In genomic region chr6:127328043-127328442, GRCh38 we compare ENCODE assay signal across 14 cellular contexts. TPM values are rescaled to one million over a fixed set of nuclear protein-coding genes. Genes with fewer than 3 reads are reported as not detected.
DNase-seq lines count a peak whose midpoint lies in the region; ATAC-seq and TF ChIP-seq lines count a peak whose summit lies in the region.
"Had no signal": no experiment of that assay in that cellular context is flagged by ENCODE, and none has a peak within 500 bp of the region (broad histone marks: within the 10 kb centered on the region; RNA-seq: fewer than 3 reads in every experiment).

No MANE protein-coding gene starts in this region.

- H3K9me3 ChIP-seq in mammary epithelial cell (replicated peaks; ENCODE audit: insufficient read depth, low read length): no peaks in the 10 kb centered on the region
- H3K9me3 ChIP-seq in breast epithelium: no peaks in the 10 kb centered on the region
- H3K9me3 ChIP-seq in Panc1 (ENCODE audit: control insufficient read depth, insufficient read depth, low read depth, low read length): no peaks in the 10 kb centered on the region
- H3K9me3 ChIP-seq: BLaER1 treated with 17β-estradiol and CSF1 and Interleukin-3, amounts not matched to agents 10 nM and 100 nM had no signal

- CTCF ChIA-PET in mammary epithelial cell (lab: Charles Lee; ENCODE audit: low non-redundant PET) (interaction anchor here (0.6 kb wide), 1 partner anchor 12 kb away, joined by 3 read pairs; no protein-coding TSS in a partner anchor), Panc1 (lab: Charles Lee) (no interaction called here)

- peak; percentile 57; the same call in 1 of the 2 replicates for ATAC-seq in Panc1
- no peak for ATAC-seq in HG03457 (IDR thresholded peaks at IDR 0.05; ENCODE audit: unreplicated experiment)

- H3K27me3 ChIP-seq in mammary epithelial cell (ENCODE audit: insufficient read depth, low read length) (no peaks in the 10 kb centered on the region), breast epithelium (no peaks in the 10 kb centered on the region), Panc1 (ENCODE audit: control insufficient read depth, insufficient read depth, low read length) (no peaks in the 10 kb centered on the region)
- H3K27me3 ChIP-seq: BLaER1 treated with 17β-estradiol and CSF1 and Interleukin-3, amounts not matched to agents 10 nM and 100 nM had no signal

- BruUV-seq in mammary epithelial cell (replicated peaks; lab: Mats Ljungman, UMichigan) (no TSS peak), Panc1 (replicated peaks; lab: Mats Ljungman, UMichigan) (no TSS peak)

- no peaks in the 10 kb centered on the region for H3K27me3 Mint-ChIP-seq in chondrocyte (ENCODE audit: low read depth)

- POLR2A ChIA-PET in Panc1 (lab: Charles Lee): no interaction called here

- peaks cover 41% of the 10 kb centered on the region for H3K79me2 ChIP-seq in mammary epithelial cell (ENCODE audit: insufficient read depth, low read length)

- H3K36me3 ChIP-seq in mammary epithelial cell (ENCODE audit: insufficient read depth, low read length) (peaks cover 25% of the 10 kb centered on the region), breast epithelium (no peaks in the 10 kb centered on the region), Panc1 (ENCODE audit: control insufficient read depth, insufficient read depth, low read length) (peaks cover 31% of the 10 kb centered on the region)

- no peak overlapping the region for H3K4me3 Mint-ChIP-seq in chondrocyte (ENCODE audit: unreplicated experiment)

- peaks cover 12% of the 10 kb centered on the region for H3K4me1 Mint-ChIP-seq in chondrocyte (ENCODE audit: low read depth)

- peak overlapping the region; percentile 2 for H3K27ac Mint-ChIP-seq in chondrocyte (ENCODE audit: unreplicated experiment)

- peaks cover 4% of the 10 kb centered on the region for H3K4me1 ChIP-seq in mammary epithelial cell (ENCODE audit: insufficient read depth, low read length)
- no peaks in the 10 kb centered on the region for H3K4me1 ChIP-seq in breast epithelium
- H3K4me1 ChIP-seq in Panc1 (ENCODE audit: control insufficient read depth, insufficient read depth, low read length): peaks cover 8% of the 10 kb centered on the region; the same call in 1 of the 2 replicates

- no peak overlapping the region for H3K27ac ChIP-seq in mammary epithelial cell (ENCODE audit: insufficient read depth, low read depth, low read length)
- no peak overlapping the region for H3K27ac ChIP-seq in breast epithelium
- H3K27ac ChIP-seq in Panc1 (ENCODE audit: low read length): no peak overlapping the region
- H3K27ac ChIP-seq: 22Rv1; BLaER1 treated with 17β-estradiol and CSF1 and Interleukin-3, amounts not matched to agents 10 nM and 100 nM had no signal

- peaks cover 6% of the 10 kb centered on the region for H3K36me3 Mint-ChIP-seq in chondrocyte (ENCODE audit: low read depth)

- DNase-seq in mammary epithelial cell (peak; percentile 17), breast epithelium (ENCODE audit: low spot score in 2 of 2) (no peak), Panc1 (ENCODE audit: low read depth, low spot score) (no peak), chondrocyte (ENCODE audit: low spot score) (no peak), renal cortical epithelial cell (ENCODE audit: low read depth) (peak; percentile 55), SIG-M5 treated with dmso at 0.1 percent for 504 hours (lab: John Stamatoyannopoulos, UW; ENCODE audit: unreplicated experiment) (no peak), lower leg skin (ENCODE audit: low spot score in 2 of 2) (no peak)
- DNase-seq: Kasumi-1, NCI-H1436, NCI-H2029 treated with DMSO at 0.1 percent for 48 hours, NCI-H510A had no signal

- no peak overlapping the region for H2AFZ ChIP-seq in mammary epithelial cell (ENCODE audit: low read depth, low read length)

- H4K20me1 ChIP-seq in mammary epithelial cell (ENCODE audit: insufficient read depth, low read length): no peaks in the 10 kb centered on the region

- no peaks in the 10 kb centered on the region for H3K9me3 Mint-ChIP-seq in chondrocyte (ENCODE audit: low read depth)

- H3K4me2 ChIP-seq in mammary epithelial cell (ENCODE audit: insufficient read depth, low read depth, low read length): no peak overlapping the region
- H3K4me2 ChIP-seq: BLaER1 treated with 17β-estradiol and CSF1 and Interleukin-3, amounts not matched to agents 10 nM and 100 nM had no signal

- TF ChIP-seq CTCF in mammary epithelial cell (conservative IDR thresholded peaks at IDR 0.05 in 1 of 2, IDR thresholded peaks at IDR 0.05 in 1 of 2; ENCODE audit: extremely low read depth in 1 of 2, insufficient read depth in 1 of 2, low read depth in 1 of 2, low read length in 2 of 2) (no peak), breast epithelium (IDR thresholded peaks at IDR 0.05) (no peak), Panc1 (IDR thresholded peaks at IDR 0.05) (no peak), chondrocyte (IDR thresholded peaks at IDR 0.05) (no peak), lower leg skin (IDR thresholded peaks at IDR 0.05) (no peak)

- H3K4me3 ChIP-seq in mammary epithelial cell (replicated peaks in 1 of 3; ENCODE audit: insufficient read depth in 1 of 3, low read depth in 2 of 3, low read length in 3 of 3): no peak overlapping the region
- H3K4me3 ChIP-seq in breast epithelium: no peak overlapping the region
- H3K4me3 ChIP-seq in Panc1 (ENCODE audit: low read depth in 2 of 2, low read length in 2 of 2): no peak overlapping the region
- no peak overlapping the region for H3K4me3 ChIP-seq in lower leg skin (ENCODE audit: low read depth, poor library complexity, severe bottlenecking)
- H3K4me3 ChIP-seq: BLaER1 treated with 17β-estradiol and CSF1 and Interleukin-3, amounts not matched to agents 10 nM and 100 nM had no signal

- intact Hi-C loops in mammary epithelial cell (cut with micrococcal nuclease): no loop called here
- intact Hi-C loops in breast epithelium (cut with DNase I; ENCODE audit: low total_unique reads): no loop called here
- intact Hi-C loops in Panc1 (cut with micrococcal nuclease; ENCODE audit: unreplicated experiment): no loop called here
- intact Hi-C loops in lower leg skin (cut with DNase I; ENCODE audit: low total_unique reads): no loop called here

- in situ Hi-C loops in mammary epithelial cell (cut with MboI; ENCODE audit: low sequenced_read_pairs in 2 of 2) (no loop called here), Panc1 (cut with HindIII; ENCODE audit: low pct_unique_long_range_greater_than_20kb, low sequenced_read_pairs) (no loop called here)

- dilution Hi-C loops in mammary epithelial cell (cut with HindIII; ENCODE audit: low sequenced_read_pairs): no loop called here

- TF ChIP-seq POLR2A in breast epithelium (IDR thresholded peaks at IDR 0.05): no peak
- no peak for TF ChIP-seq POLR2A in lower leg skin (IDR thresholded peaks at IDR 0.05)

- H3K9ac ChIP-seq in mammary epithelial cell (ENCODE audit: insufficient read depth, low read length): no peak overlapping the region
- H3K9ac ChIP-seq: BLaER1 treated with 17β-estradiol and CSF1 and Interleukin-3, amounts not matched to agents 10 nM and 100 nM had no signal

RNA-seq across cellular contexts. Expression of gene ECHDC1, which starts 15.4 kb away (rescaled TPM):
- total RNA-seq in mammary epithelial cell (10 to 100 TPM; 54.2 to 54.9 TPM), breast epithelium (10 to 100 TPM; 56.7 to 93.7 (median 82.2) TPM), Panc1 (2021; ENCODE audit: unreplicated experiment) (81.9 TPM), chondrocyte (35.7 to 47.4 TPM (median 40.4 TPM) in 3 replicates), renal cortical epithelial cell (80.1 and 94.8 TPM in 2 replicates), lower leg skin (10 to 100 TPM; 25.8 to 42.4 (median 34.6) TPM)
- polyA plus RNA-seq in mammary epithelial cell: 43.5 TPM
- 36.8 TPM for polyA minus RNA-seq in mammary epithelial cell
- polyA plus RNA-seq in Panc1 (2012; ENCODE audit: insufficient read length): 58.8 TPM

Comparison
In these comparisons a context has a peak if more than half of its experiments do, and no peak if none do; other contexts are left out.
1. DNase-seq: peak in mammary epithelial cell (single experiment) and renal cortical epithelial cell (single experiment); none in breast epithelium (0 of 2), Panc1 (single experiment), chondrocyte (single experiment), SIG-M5 treated with dmso at 0.1 percent for 504 hours (single experiment) and lower leg skin (0 of 2).